In genomic region chr13:35210234-35210633, GRCh38 we compare ENCODE assay signal across 14 cellular contexts.
DNase-seq lines count a peak whose midpoint lies in the region; ATAC-seq and TF ChIP-seq lines count a peak whose summit lies in the region.
"Had no signal": no experiment of that assay in that cellular context is flagged by ENCODE, and none has a peak within 500 bp of the region (broad histone marks: within the 10 kb centered on the region; RNA-seq: fewer than 3 reads in every experiment).

No MANE protein-coding gene starts in this region.

- no peaks in the 10 kb centered on the region for H3K9me2 ChIP-seq in GM23248 (ENCODE audit: insufficient read depth)

- ATAC-seq in RWPE2 (ENCODE audit: low read depth) = no peak
- no peak for ATAC-seq in GM18861 (IDR thresholded peaks at IDR 0.05; ENCODE audit: unreplicated experiment)
- no peak for ATAC-seq in HG02852 (IDR thresholded peaks at IDR 0.05; ENCODE audit: unreplicated experiment)

- H3K9me3 ChIP-seq in GM23248 (ENCODE audit: low read depth) = no peaks in the 10 kb centered on the region
- H3K9me3 ChIP-seq in RWPE2 (ENCODE audit: severe bottlenecking) = no peaks in the 10 kb centered on the region
- H3K9me3 ChIP-seq: BLaER1 had no signal

- no peaks in the 10 kb centered on the region for H4K20me1 ChIP-seq in GM23248 (ENCODE audit: insufficient read depth)
- H4K20me1 ChIP-seq: BLaER1 had no signal

- WGBS in GM23248 (ENCODE audit: low coverage in 1 of 2, low lambda C conversion rate in 2 of 2, missing lambda C conversion rate in 2 of 2), 2 experiments = 47 to 60% methylated on average over 1 of the region's 1 CpG

- H3K4me3 ChIP-seq in GM23248 (no peak overlapping the region), RWPE2 (ENCODE audit: severe bottlenecking) (no peak overlapping the region), fibroblast of the aortic adventitia (ENCODE audit: low read depth, low read length) (no peak overlapping the region)
- H3K4me3 ChIP-seq: BLaER1 had no signal

- H3K27ac ChIP-seq in GM23248 (no peak overlapping the region), RWPE2 (ENCODE audit: poor library complexity, severe bottlenecking) (no peak overlapping the region)
- H3K27ac ChIP-seq: BLaER1 had no signal

- TF ChIP-seq CTCF in RWPE2 (IDR thresholded peaks at IDR 0.05; ENCODE audit: poor library complexity, severe bottlenecking) (peak; percentile 33), fibroblast of the aortic adventitia (IDR thresholded peaks at IDR 0.05; ENCODE audit: insufficient read depth, low read length) (no peak)

- no peaks in the 10 kb centered on the region for H3F3A ChIP-seq in GM23248 (ENCODE audit: insufficient read depth)

- H3K27me3 ChIP-seq in GM23248 (replicated peaks; ENCODE audit: insufficient read depth) (no peaks in the 10 kb centered on the region), RWPE2 (ENCODE audit: insufficient read depth, poor library complexity, severe bottlenecking) (no peaks in the 10 kb centered on the region)
- H3K27me3 ChIP-seq: BLaER1 had no signal

- in situ Hi-C loops in ACHN (cut with HindIII; ENCODE audit: low pct_ligation_motif_present, low pct_unique_long_range_greater_than_20kb, low sequenced_read_pairs) (no loop called here), GM23248 (cut with MboI) (no loop called here)

- H3K4me1 ChIP-seq in GM23248 (ENCODE audit: insufficient read depth) (no peaks in the 10 kb centered on the region), RWPE2 (ENCODE audit: insufficient read depth, poor library complexity, severe bottlenecking) (no peaks in the 10 kb centered on the region)
- H3K4me1 ChIP-seq: BLaER1 had no signal

- H3K79me2 ChIP-seq in GM23248 (ENCODE audit: insufficient read depth) = no peaks in the 10 kb centered on the region

- H3K9ac ChIP-seq in GM23248 = no peak overlapping the region
- H3K9ac ChIP-seq: BLaER1 had no signal

- no peak overlapping the region for H3K4me2 ChIP-seq in GM23248 (ENCODE audit: unreplicated experiment)
- H3K4me2 ChIP-seq: BLaER1 had no signal

- peak; percentile 11 for DNase-seq in ACHN
- DNase-seq in GM23248 = peak; percentile 38
- no peak for DNase-seq in RWPE2 (ENCODE audit: low spot score)
- peak; percentile 45 for DNase-seq in fibroblast of the aortic adventitia (ENCODE audit: low read depth)
- no peak for DNase-seq in NCI-H748 (lab: John Stamatoyannopoulos, UW; ENCODE audit: unreplicated experiment)
- DNase-seq in stimulated activated CD4-positive, alpha-beta T cell treated with anti-CD3 and anti-CD28 coated beads, Interleukin-1b, Interleukin-23, amount 100 ng/mL, for 48 hours = no peak
- DNase-seq: activated CD4-positive, alpha-beta memory T cell treated with anti-CD3 and anti-CD28 coated beads for 36 hours; effector CD8-positive, alpha-beta T cell; naive B cell; stimulated activated CD4-positive, alpha-beta T cell treated with anti-CD3 and anti-CD28 coated beads, Interleukin-4, amount 100 ng/mL, for 4 hours; stimulated activated naive CD4-positive, alpha-beta T cell had no signal

- no peaks in the 10 kb centered on the region for H3K36me3 ChIP-seq in GM23248 (ENCODE audit: low read depth)
- H3K36me3 ChIP-seq in RWPE2 (ENCODE audit: low read depth) = no peaks in the 10 kb centered on the region
- H3K36me3 ChIP-seq: BLaER1 had no signal

- H2AFZ ChIP-seq in GM23248 = no peak overlapping the region

Comparison
In these comparisons a context has a peak if more than half of its experiments do, and no peak if none do; other contexts are left out.
1. DNase-seq: peak in ACHN (single experiment), GM23248 (single experiment) and fibroblast of the aortic adventitia (single experiment); none in RWPE2 (single experiment), NCI-H748 (single experiment) and stimulated activated CD4-positive, alpha-beta T cell treated with anti-CD3 and anti-CD28 coated beads, Interleukin-1b, Interleukin-23, amount 100 ng/mL, for 48 hours (single experiment).